ENCODE assay signal across 25 cellular contexts in genomic region chr2:131022731-131023130, GRCh38.
DNase-seq lines count a peak whose midpoint lies in the region; ATAC-seq, FAIRE-seq and TF ChIP-seq lines count a peak whose summit lies in the region.
"Had no signal": no experiment of that assay in that cellular context is flagged by ENCODE, and none has a peak within 500 bp of the region (broad histone marks: within the 10 kb centered on the region; RNA-seq: fewer than 3 reads in every experiment).

No MANE protein-coding gene starts in this region.

- no peak for FAIRE-seq in frontal cortex (lab: Jason Lieb, UNC)
- FAIRE-seq: G401.6, GM12892, GM18507 had no signal

- ATAC-seq in left cardiac atrium (peak; percentile 53 to 76), Right ventricle myocardium superior (ENCODE audit: poor library complexity) (no peak), omental fat pad (ENCODE audit: low FRiP score) (peak; percentile 76), GM19395 (IDR thresholded peaks at IDR 0.05; ENCODE audit: unreplicated experiment) (no peak), HG02759 (IDR thresholded peaks at IDR 0.05; ENCODE audit: unreplicated experiment) (no peak), HG03571 (IDR thresholded peaks at IDR 0.05; ENCODE audit: unreplicated experiment) (no peak)
- ATAC-seq: HCT116, Panc1 had no signal

- DNase-seq in left cardiac atrium (no peak), Right ventricle myocardium superior (no peak), cardiac fibroblast (ENCODE audit: low read depth in 2 of 2) (peak; percentile 27 to 73), omental fat pad (ENCODE audit: low spot score) (no peak), frontal cortex (ENCODE audit: low spot score in 2 of 2) (no peak)
- DNase-seq: Caco-2; CD4-positive, alpha-beta memory T cell; DND-41; GOT3; Kasumi-1; NCI-H1092; NCI-H1436; NCI-H1930; NCI-H345; NCI-H524; NCI-H82 had no signal

- no peak overlapping the region for H3K4me3 ChIP-seq in cardiac fibroblast (replicated peaks in 1 of 2; ENCODE audit: low read depth in 2 of 2, low read length in 2 of 2)
- H3K4me3 ChIP-seq: BLaER1 treated with 17β-estradiol and CSF1 and Interleukin-3, amounts not matched to agents 10 nM and 100 nM had no signal

- TF ChIP-seq CTCF in cardiac fibroblast (IDR thresholded peaks at IDR 0.05; ENCODE audit: low read depth, low read length) (no peak), omental fat pad (IDR thresholded peaks at IDR 0.05) (no peak)

- intact Hi-C loops in left cardiac atrium (cut with DNase I) (no loop called here), Right ventricle myocardium superior (cut with DNase I) (no loop called here)

Comparison
In these comparisons a context has a peak if more than half of its experiments do, and no peak if none do; other contexts are left out.
1. ATAC-seq: peak in left cardiac atrium (2 of 2) and omental fat pad (single experiment); none in Right ventricle myocardium superior (single experiment), GM19395 (single experiment), HG02759 (single experiment) and HG03571 (single experiment).
2. DNase-seq: peak in cardiac fibroblast (2 of 2); none in left cardiac atrium (single experiment), Right ventricle myocardium superior (single experiment), omental fat pad (single experiment) and frontal cortex (0 of 2).